Comparison of ENCODE assay signal across 12 cellular contexts in the genomic region with DNA sequence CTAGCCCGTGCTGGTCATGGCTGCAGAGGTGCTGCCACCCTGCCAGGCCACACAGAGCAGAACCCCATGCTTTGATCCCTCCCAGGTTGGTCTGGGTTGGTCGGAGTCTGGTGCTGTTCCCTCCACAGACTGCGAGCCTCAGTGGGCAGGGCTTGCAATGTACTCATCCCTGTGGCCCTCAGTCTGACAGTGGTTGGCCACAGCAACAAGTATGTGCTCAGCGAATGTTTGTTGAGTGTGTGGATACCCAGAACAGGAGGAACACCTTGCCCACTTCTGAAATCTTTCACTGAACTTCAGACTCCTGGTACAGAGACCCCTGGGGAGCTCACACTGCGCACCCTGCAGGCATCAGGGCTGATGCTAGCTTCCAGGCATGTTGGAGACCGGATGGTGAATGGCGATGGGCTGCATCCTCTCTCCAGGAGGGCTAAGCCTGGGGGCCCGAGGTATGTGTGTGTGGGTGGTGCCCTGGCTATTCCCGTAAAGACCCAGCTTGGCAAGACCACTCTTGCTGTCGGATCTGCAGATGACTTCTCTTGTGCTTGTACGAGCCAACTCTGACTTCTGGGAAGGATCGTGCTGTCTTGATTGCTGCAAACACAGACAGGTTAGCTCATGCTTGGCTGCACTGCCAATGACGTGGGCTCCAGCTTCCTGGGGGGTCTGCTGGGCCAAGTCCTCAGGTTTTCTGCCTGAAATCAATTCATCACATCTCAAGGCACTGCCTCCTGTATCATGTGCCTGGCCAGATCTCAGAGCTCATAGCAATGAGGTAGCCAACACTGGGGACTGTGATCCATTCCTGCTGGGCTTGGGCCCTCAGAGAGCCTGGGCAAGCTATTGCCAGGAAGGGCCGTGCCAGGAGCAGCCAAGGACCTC. TPM values are rescaled to one million over a fixed set of nuclear protein-coding genes. Genes with fewer than 3 reads are reported as not detected.
DNase-seq lines count a peak whose midpoint lies in the region; ATAC-seq and TF ChIP-seq lines count a peak whose summit lies in the region.
"Had no signal": no experiment of that assay in that cellular context is flagged by ENCODE, and none has a peak within 500 bp of the region (broad histone marks: within the 10 kb centered on the region; RNA-seq: fewer than 3 reads in every experiment).

No MANE protein-coding gene starts in this region.

- no TSS peak for BruUV-seq in MCF 10A (replicated peaks; lab: Mats Ljungman, UMichigan)

- no peaks in the 10 kb centered on the region for H3K27me3 Mint-ChIP-seq in MCF 10A (ENCODE audit: insufficient read depth, unreplicated experiment)

- H3K9me2 ChIP-seq in hepatocyte (replicated peaks; ENCODE audit: insufficient read depth) = no peaks in the 10 kb centered on the region

- no peaks in the 10 kb centered on the region for H3K9me3 Mint-ChIP-seq in MCF 10A (ENCODE audit: unreplicated experiment)
- H3K9me3 Mint-ChIP-seq: activated T-cell treated with anti-CD3 and anti-CD28 coated beads, Interleukin-2, amount 50 U/mL, for 72 hours; dendritic cell treated with granulocyte-macrophage colony-stimulating factor and Interleukin-4, amounts not matched to agents 40 ng/mL and 50 ng/mL, for 4 days had no signal

- WGBS in hepatocyte (ENCODE audit: low lambda C conversion rate, missing lambda C conversion rate) = 79% methylated on average over 14 of the region's 14 CpGs
- 81 to 90% methylated on average over 14 of the region's 14 CpGs for WGBS in sigmoid colon, 2 donors

- TF ChIP-seq POLR2A in sigmoid colon (IDR thresholded peaks at IDR 0.05) = no peak

- ATAC-seq in HG02678 (IDR thresholded peaks at IDR 0.05; ENCODE audit: unreplicated experiment) = no peak
- ATAC-seq: activated T-cell treated with anti-CD3 and anti-CD28 coated beads, Interleukin-2, amount 50 U/mL, for 72 hours had no signal

- no peak for TF ChIP-seq CTCF in MCF 10A (IDR thresholded peaks at IDR 0.05; ENCODE audit: unreplicated experiment)
- no peak for TF ChIP-seq CTCF in hepatocyte (IDR thresholded peaks at IDR 0.05; ENCODE audit: poor library complexity)
- TF ChIP-seq CTCF in sigmoid colon (IDR thresholded peaks at IDR 0.05) = no peak

- in situ Hi-C loops in KBM-7 (cut with MboI; ENCODE audit: low pct_unique_long_range_greater_than_20kb, low sequenced_read_pairs) = no loop called here

- H3K4me2 ChIP-seq in hepatocyte = no peak overlapping the region

- peak; percentile 83 to 95 (median 90) for TF ChIP-seq EP300 in sigmoid colon (IDR thresholded peaks at IDR 0.05)

- H3K9me3 ChIP-seq in hepatocyte (ENCODE audit: low read depth) (no peaks in the 10 kb centered on the region), sigmoid colon (no peaks in the 10 kb centered on the region)

- DNase-seq in Daoy (ENCODE audit: low read depth) (peak; percentile 89), MCF 10A (ENCODE audit: unreplicated experiment) (peak; percentile 93), hepatocyte (ENCODE audit: low spot score) (peak; percentile 61), sigmoid colon (peak; percentile 94), KBM-7 (no peak), activated gamma-delta T cell treated with Interleukin-2 at 50 U/mL for 16 hours (no peak), NCI-H187 treated with DMSO at 0.1 percent for 48 hours (lab: John Stamatoyannopoulos, UW) (no peak)
- DNase-seq: activated T-cell treated with anti-CD3 and anti-CD28 coated beads, Interleukin-2, amount 50 U/mL, for 72 hours; NK-92 treated with Interleukin-12 subunit alpha and Interleukin-12 subunit beta, amount 100 ng/mL, for 24 hours had no signal

- POLR2A ChIA-PET in MCF 10A (lab: Yijun Ruan, JAX) = interaction anchor here (1.3 kb wide), 1 partner anchor 11 kb away, joined by 3 read pairs; no protein-coding TSS in a partner anchor

- H3K79me2 ChIP-seq in hepatocyte = no peaks in the 10 kb centered on the region

- intact Hi-C loops in MCF 10A (cut with micrococcal nuclease) (no loop called here), sigmoid colon (cut with DNase I) (loop anchor here (1.0 to 5.0 kb wide), 2 partner anchors 128 to 147 kb away; no protein-coding TSS in a partner anchor)

- H2AFZ ChIP-seq in hepatocyte = no peak overlapping the region

- H3K4me1 Mint-ChIP-seq in MCF 10A (ENCODE audit: insufficient read depth, unreplicated experiment) = no peaks in the 10 kb centered on the region

- H3K36me3 ChIP-seq in hepatocyte (replicated peaks; ENCODE audit: insufficient read depth, low read depth) = no peaks in the 10 kb centered on the region
- no peaks in the 10 kb centered on the region for H3K36me3 ChIP-seq in sigmoid colon

- peak overlapping the region; percentile 81 for H3K27ac ChIP-seq in hepatocyte
- H3K27ac ChIP-seq in sigmoid colon = peak overlapping the region in 3 of 4 donors; percentile 72 to 84 (median 83)

- H3K36me3 Mint-ChIP-seq in MCF 10A (ENCODE audit: insufficient read depth, unreplicated experiment) = no peaks in the 10 kb centered on the region

- H3K27ac Mint-ChIP-seq in MCF 10A (ENCODE audit: low read depth, unreplicated experiment) = no peak overlapping the region
- H3K27ac Mint-ChIP-seq: activated T-cell treated with anti-CD3 and anti-CD28 coated beads, Interleukin-2, amount 50 U/mL, for 72 hours; dendritic cell treated with granulocyte-macrophage colony-stimulating factor and Interleukin-4, amounts not matched to agents 40 ng/mL and 50 ng/mL, for 4 days; progenitor cell of endocrine pancreas had no signal

- no peak overlapping the region for H3K4me3 Mint-ChIP-seq in MCF 10A (ENCODE audit: unreplicated experiment)
- H3K4me3 Mint-ChIP-seq: activated T-cell treated with anti-CD3 and anti-CD28 coated beads, Interleukin-2, amount 50 U/mL, for 72 hours; dendritic cell treated with granulocyte-macrophage colony-stimulating factor and Interleukin-4, amounts not matched to agents 40 ng/mL and 50 ng/mL, for 4 days had no signal

- CTCF ChIA-PET in MCF 10A (lab: Yijun Ruan, JAX) = interaction anchor here (0.7 to 1.0 kb wide), 3 partner anchors 19 to 118 kb away, joined by 3 to 4 read pairs (median 3); a partner anchor contains a TSS

- H3K27me3 ChIP-seq in hepatocyte (no peaks in the 10 kb centered on the region), sigmoid colon (no peaks in the 10 kb centered on the region)

- H3K4me1 ChIP-seq in hepatocyte (ENCODE audit: insufficient read depth) (peaks cover 23% of the 10 kb centered on the region), sigmoid colon (peaks cover 4 to 56% (median 44%) of the 10 kb centered on the region in 4 donors)

- H4K20me1 ChIP-seq in hepatocyte (ENCODE audit: insufficient read depth, poor library complexity, severe bottlenecking) = no peaks in the 10 kb centered on the region

- H3K4me3 ChIP-seq in hepatocyte (no peak overlapping the region), sigmoid colon (no peak overlapping the region)

RNA-seq across cellular contexts. Expression of a gene that starts 43.7 kb away (rescaled TPM):
- total RNA-seq in Daoy (2014; rRNA removed; shearing (Covaris generic)) = 115 and 121 TPM in 2 replicates
- total RNA-seq in MCF 10A (2022) (28.1 and 45.7 TPM in 2 replicates), hepatocyte (387 and 429 TPM in 2 replicates), sigmoid colon (1,000 to 10,000 TPM in 2 of 4 donors, 100 to 1,000 TPM in 2; 753 to 1,323 (median 1,092) TPM)
- polyA plus RNA-seq in hepatocyte (103 and 146 TPM in 2 replicates), sigmoid colon (100 to 1,000 TPM in 2 of 3 donors, 10 to 100 TPM in 1; 60.6 to 200 (median 108) TPM)

Comparison
In these comparisons a context has a peak if more than half of its experiments do, and no peak if none do; other contexts are left out.
1. DNase-seq: peak in Daoy (single experiment), MCF 10A (single experiment), hepatocyte (single experiment) and sigmoid colon (single experiment); none in KBM-7 (single experiment), activated gamma-delta T cell treated with Interleukin-2 at 50 U/mL for 16 hours (single experiment) and NCI-H187 treated with DMSO at 0.1 percent for 48 hours (single experiment).